ENCODE assay signal across 8 cellular contexts in genomic region chr18:33560686-33561370, GRCh38. TPM values are rescaled to one million over a fixed set of nuclear protein-coding genes. Genes with fewer than 3 reads are reported as not detected.
A peak's percentile ranks its signal among the peaks of the same experiment; 100 is the strongest.
DNase-seq lines count a peak whose midpoint lies in the region; ATAC-seq and TF ChIP-seq lines count a peak whose summit lies in the region.

No MANE protein-coding gene starts in this region.

- DNase-seq in AG10803 (ENCODE audit: low read depth): peak; percentile 34
- peak; percentile 71 for DNase-seq in HT1080 (ENCODE audit: low read depth)
- DNase-seq in choroid plexus epithelial cell (ENCODE audit: low read depth): peak; percentile 70
- DNase-seq in NCI-H524 treated with DMSO at 0.1 percent for 48 hours (lab: John Stamatoyannopoulos, UW): no peak
- DNase-seq in activated naive CD8-positive, alpha-beta T cell treated with anti-CD3 and anti-CD28 coated beads, Interleukin-2, amount 50 U/mL, for 24 hours: no peak

- H3K27me3 Mint-ChIP-seq in activated naive CD8-positive, alpha-beta T cell treated with anti-CD3 and anti-CD28 coated beads, Interleukin-2, amount 50 U/mL, for 24 hours: no peaks in the 10 kb centered on the region

- no peaks in the 10 kb centered on the region for H3K36me3 Mint-ChIP-seq in activated naive CD8-positive, alpha-beta T cell treated with anti-CD3 and anti-CD28 coated beads, Interleukin-2, amount 50 U/mL, for 24 hours (ENCODE audit: low read depth)

- no peak overlapping the region for H3K4me3 Mint-ChIP-seq in activated naive CD8-positive, alpha-beta T cell treated with anti-CD3 and anti-CD28 coated beads, Interleukin-2, amount 50 U/mL, for 24 hours

- H3K4me3 ChIP-seq in AG10803 (ENCODE audit: low read length): no peak overlapping the region
- no peak overlapping the region for H3K4me3 ChIP-seq in choroid plexus epithelial cell (ENCODE audit: low read depth, low read length)

- ATAC-seq in GM19452 (IDR thresholded peaks at IDR 0.05; ENCODE audit: unreplicated experiment): peak; percentile 58
- no peak for ATAC-seq in esophagus mucosa
- ATAC-seq in HG03571 (IDR thresholded peaks at IDR 0.05; ENCODE audit: unreplicated experiment): no peak
- no peak for ATAC-seq in activated naive CD8-positive, alpha-beta T cell treated with anti-CD3 and anti-CD28 coated beads, Interleukin-2, amount 50 U/mL, for 24 hours

- peaks cover 2% of the 10 kb centered on the region for H3K9me3 Mint-ChIP-seq in activated naive CD8-positive, alpha-beta T cell treated with anti-CD3 and anti-CD28 coated beads, Interleukin-2, amount 50 U/mL, for 24 hours

- no peaks in the 10 kb centered on the region for H3K4me1 Mint-ChIP-seq in activated naive CD8-positive, alpha-beta T cell treated with anti-CD3 and anti-CD28 coated beads, Interleukin-2, amount 50 U/mL, for 24 hours

- TF ChIP-seq CTCF in AG10803 (conservative IDR thresholded peaks at IDR 0.05; ENCODE audit: low read length) (no peak), choroid plexus epithelial cell (conservative IDR thresholded peaks at IDR 0.05; ENCODE audit: low read depth, low read length) (no peak)

- no peak overlapping the region for H3K27ac Mint-ChIP-seq in activated naive CD8-positive, alpha-beta T cell treated with anti-CD3 and anti-CD28 coated beads, Interleukin-2, amount 50 U/mL, for 24 hours

RNA-seq across cellular contexts. Expression of gene ASXL3, which starts 17.2 kb away (rescaled TPM):
- total RNA-seq in HT1080 (2014; rRNA removed; shearing (Covaris generic)): 0.13 TPM in 1 of 2 replicates, not detected in the other
- 0.09 and 0.24 TPM in 2 replicates for polyA plus RNA-seq in HT1080 (2015; cell fraction: cytosol; rRNA removed)
- polyA plus RNA-seq in HT1080 (2015; cell fraction: nucleus; rRNA removed): 0.15 and 0.73 TPM in 2 replicates
- total RNA-seq in esophagus mucosa: 0.32 TPM

Comparison
In these comparisons a context has a peak if more than half of its experiments do, and no peak if none do; other contexts are left out.
1. DNase-seq: peak in AG10803 (single experiment), HT1080 (single experiment) and choroid plexus epithelial cell (single experiment); none in NCI-H524 treated with DMSO at 0.1 percent for 48 hours (single experiment) and activated naive CD8-positive, alpha-beta T cell treated with anti-CD3 and anti-CD28 coated beads, Interleukin-2, amount 50 U/mL, for 24 hours (single experiment).